ENCODE assay signal across 10 cellular contexts in genomic region chr2:74515271-74516069, GRCh38. TPM values are rescaled to one million over a fixed set of nuclear protein-coding genes. Genes with fewer than 3 reads are reported as not detected.
DNase-seq lines count a peak whose midpoint lies in the region; ATAC-seq and TF ChIP-seq lines count a peak whose summit lies in the region.
"Had no signal": no experiment of that assay in that cellular context is flagged by ENCODE, and none has a peak within 500 bp of the region (broad histone marks: within the 10 kb centered on the region; RNA-seq: fewer than 3 reads in every experiment).

No MANE protein-coding gene starts in this region.

- no peaks in the 10 kb centered on the region for H3K36me3 ChIP-seq in ES-I3 (ENCODE audit: insufficient read depth, low read length)
- no peaks in the 10 kb centered on the region for H3K36me3 ChIP-seq in HUES48 (ENCODE audit: control insufficient read depth, insufficient read depth, low read length)
- no peaks in the 10 kb centered on the region for H3K36me3 ChIP-seq in osteoblast (ENCODE audit: insufficient read depth, low read length)

- H3K9ac ChIP-seq in ES-I3 (ENCODE audit: low read depth, low read length) (peak overlapping the region; percentile 37; the same call in 1 of the 2 replicates), HUES48 (ENCODE audit: low read depth, low read length) (no peak overlapping the region)

- TF ChIP-seq CTCF in osteoblast (IDR thresholded peaks at IDR 0.05; ENCODE audit: extremely low read depth, low read depth, low read length), result no peak

- H3K4me3 ChIP-seq in HUES48 (ENCODE audit: low read depth, low read length) (peak overlapping the region; percentile 28; the same call in 1 of the 2 replicates), osteoblast (ENCODE audit: insufficient read depth, low read length) (no peak overlapping the region)

- H3K79me2 ChIP-seq in osteoblast (ENCODE audit: insufficient read depth, low read length), result no peaks in the 10 kb centered on the region

- DNase-seq in osteoblast (ENCODE audit: insufficient read length, low spot score, missing footprints) (peak; percentile 86), CD1c-positive myeloid dendritic cell (ENCODE audit: extremely low spot score) (no peak), SW480 (ENCODE audit: low spot score) (no peak), pons (ENCODE audit: low spot score) (no peak), activated gamma-delta T cell (lab: John Stamatoyannopoulos, UW) (no peak)

- no peaks in the 10 kb centered on the region for H4K20me1 ChIP-seq in osteoblast (ENCODE audit: insufficient read depth, low read length)

- no peak overlapping the region for H2AFZ ChIP-seq in osteoblast (ENCODE audit: low read length)

- no peak overlapping the region for H3K4me2 ChIP-seq in osteoblast (ENCODE audit: insufficient read depth, low read length)

- peak; percentile 18 for ATAC-seq in esophagus mucosa

- H3K27ac ChIP-seq in HUES48 (ENCODE audit: low read depth, low read length), result no peak overlapping the region
- H3K27ac ChIP-seq in osteoblast (ENCODE audit: low read depth, low read length), result no peak overlapping the region
- H3K27ac ChIP-seq: HL-60 had no signal

- H3K4me1 ChIP-seq in ES-I3 (ENCODE audit: insufficient read depth, low read length) (no peaks in the 10 kb centered on the region; the same call in 1 of the 2 replicates), HUES48 (ENCODE audit: control insufficient read depth, insufficient read depth, low read length) (peaks cover 7% of the 10 kb centered on the region), osteoblast (ENCODE audit: insufficient read depth, low read length) (peaks cover 6% of the 10 kb centered on the region)

- peaks cover 100% of the 10 kb centered on the region for H3K27me3 ChIP-seq in HUES48 (ENCODE audit: control insufficient read depth, insufficient read depth, low read length)
- H3K27me3 ChIP-seq in osteoblast (ENCODE audit: insufficient read depth, low read length), result peaks cover 94% of the 10 kb centered on the region

- H3K9me3 ChIP-seq in ES-I3 (ENCODE audit: control insufficient read depth, insufficient read depth, low read length) (peaks cover 6% of the 10 kb centered on the region; the same call in 1 of the 2 replicates), HUES48 (ENCODE audit: control insufficient read depth, insufficient read depth, low read length) (peaks cover 7% of the 10 kb centered on the region), osteoblast (ENCODE audit: low read depth, low read length) (no peaks in the 10 kb centered on the region)

RNA-seq across cellular contexts. Expression of gene TLX2, which starts 1.2 kb away (rescaled TPM):
- not detected for total RNA-seq in esophagus mucosa
- total RNA-seq in osteoblast, result under 0.01 and 0.36 TPM in 2 replicates
- total RNA-seq: dermis microvascular lymphatic vessel endothelial cell had no signal

RNA-seq across cellular contexts. Expression of gene PCGF1, which starts 8.0 kb away (rescaled TPM):
- total RNA-seq in esophagus mucosa (20.6 TPM), osteoblast (22.4 and 26.5 TPM in 2 replicates)

RNA-seq across cellular contexts. Expression of gene DQX1, which starts 10.6 kb away (rescaled TPM):
- total RNA-seq in esophagus mucosa (5.6 TPM), osteoblast (not detected in 2 replicates)
- total RNA-seq: dermis microvascular lymphatic vessel endothelial cell had no signal

RNA-seq across cellular contexts. Expression of gene AUP1, which starts 14.0 kb away (rescaled TPM):
- 74.2 TPM for total RNA-seq in esophagus mucosa
- total RNA-seq in osteoblast, result 82.9 and 86.3 TPM in 2 replicates

RNA-seq across cellular contexts. Expression of gene HTRA2, which starts 14.3 kb away (rescaled TPM):
- 17.9 TPM for total RNA-seq in esophagus mucosa
- total RNA-seq in osteoblast, result 51.8 and 53.6 TPM in 2 replicates
